ENCODE assay signal across 11 cellular contexts in the genomic region with DNA sequence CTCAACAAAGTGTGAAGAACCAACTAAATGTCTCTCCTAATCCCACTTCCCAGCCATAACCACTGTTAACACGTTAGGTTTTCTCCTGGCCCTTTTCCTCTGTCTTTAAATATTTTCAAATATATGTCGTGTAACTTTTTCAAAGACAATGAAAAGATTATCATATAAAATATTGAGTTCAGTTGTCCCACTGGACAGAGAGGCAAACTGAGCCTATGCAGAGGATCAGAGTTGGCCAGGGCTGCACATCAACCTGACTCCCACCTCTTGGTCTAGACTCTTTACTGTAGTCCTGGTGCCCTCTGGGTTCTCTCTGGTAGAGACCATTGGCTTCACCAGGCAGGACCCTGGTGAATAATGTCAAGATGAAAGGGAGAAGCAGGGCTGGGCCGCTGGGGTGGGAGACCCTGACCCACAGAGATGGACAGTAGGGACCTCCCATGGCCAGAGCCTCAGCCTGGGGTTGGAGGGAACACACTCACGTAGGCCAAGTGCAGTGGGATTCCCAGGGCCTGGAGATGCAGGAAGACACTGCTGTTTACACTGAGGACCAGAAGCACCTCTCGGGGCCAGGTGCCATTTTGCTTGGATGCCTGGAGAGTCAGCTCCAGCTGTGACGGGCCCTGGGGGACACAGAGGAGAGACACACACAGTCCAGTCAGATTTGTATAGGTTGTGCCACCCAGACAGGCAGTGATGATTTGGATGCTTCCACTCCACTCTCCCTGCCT. TPM values are rescaled to one million over a fixed set of nuclear protein-coding genes. Genes with fewer than 3 reads are reported as not detected.
A peak's percentile ranks its signal among the peaks of the same experiment; 100 is the strongest.
DNase-seq lines count a peak whose midpoint lies in the region; ATAC-seq, FAIRE-seq and TF ChIP-seq lines count a peak whose summit lies in the region.
"Had no signal": no experiment of that assay in that cellular context is flagged by ENCODE, and none has a peak within 500 bp of the region (broad histone marks: within the 10 kb centered on the region; RNA-seq: fewer than 3 reads in every experiment).

No MANE protein-coding gene starts in this region.

- no peak for ATAC-seq in activated T-cell treated with anti-CD3 and anti-CD28 coated beads, Interleukin-2, amount 50 U/mL, for 72 hours (replicated peaks in 1 of 2)
- no peak for ATAC-seq in natural killer cell
- no peak for ATAC-seq in pancreas

- H3K27me3 Mint-ChIP-seq in activated T-cell treated with anti-CD3 and anti-CD28 coated beads, Interleukin-2, amount 50 U/mL, for 72 hours (ENCODE audit: low read depth), result no peaks in the 10 kb centered on the region
- H3K27me3 Mint-ChIP-seq in endodermal cell (ENCODE audit: insufficient read depth) (peaks cover 16% of the 10 kb centered on the region), natural killer cell (ENCODE audit: low read depth in 2 of 2) (no peaks in the 10 kb centered on the region)

- no peak for DNase-seq in activated T-cell treated with anti-CD3 and anti-CD28 coated beads, Interleukin-2, amount 50 U/mL, for 72 hours
- DNase-seq in activated T-cell treated with anti-CD3 and anti-CD28 coated beads for 4 hours (no peak), endodermal cell (peak; percentile 47), natural killer cell (no peak), thyroid gland (no peak), NCI-H2196 treated with DMSO at 0.1 percent for 48 hours (lab: John Stamatoyannopoulos, UW; ENCODE audit: unreplicated experiment) (no peak), H4 (ENCODE audit: low spot score) (no peak), pancreas (no peak)
- DNase-seq: NCI-H446 had no signal

- no peaks in the 10 kb centered on the region for H3K4me1 ChIP-seq in endodermal cell (ENCODE audit: control insufficient read depth, insufficient read depth, low read length)
- peaks cover 20 to 66% of the 10 kb centered on the region in 2 donors for H3K4me1 ChIP-seq in thyroid gland
- H3K4me1 ChIP-seq in pancreas, result peaks cover 0 to 5% (median 3%) of the 10 kb centered on the region in 3 donors

- peaks cover 21% of the 10 kb centered on the region for H3K4me1 Mint-ChIP-seq in activated T-cell treated with anti-CD3 and anti-CD28 coated beads, Interleukin-2, amount 50 U/mL, for 72 hours (ENCODE audit: low read depth)
- H3K4me1 Mint-ChIP-seq in endodermal cell (peaks cover 15% of the 10 kb centered on the region), natural killer cell (peaks cover 5 to 7% of the 10 kb centered on the region in 2 donors)

- H3K27ac ChIP-seq in endodermal cell (ENCODE audit: low read depth, low read length) (no peak overlapping the region), thyroid gland (peak overlapping the region in 2 of 3 donors; percentile 33 to 51), pancreas (no peak overlapping the region)

- H3K9ac ChIP-seq in endodermal cell (ENCODE audit: extremely low read depth, low read length, poor library complexity, severe bottlenecking), result no peak overlapping the region

- H3K27me3 ChIP-seq in endodermal cell (ENCODE audit: control insufficient read depth, insufficient read depth, low read length, poor library complexity, severe bottlenecking), result no peaks in the 10 kb centered on the region
- H3K27me3 ChIP-seq in thyroid gland, result no peaks in the 10 kb centered on the region
- H3K27me3 ChIP-seq in pancreas, result no peaks in the 10 kb centered on the region

- H3K27ac Mint-ChIP-seq in activated T-cell treated with anti-CD3 and anti-CD28 coated beads, Interleukin-2, amount 50 U/mL, for 72 hours, result peak overlapping the region; percentile 6
- H3K27ac Mint-ChIP-seq in endodermal cell (no peak overlapping the region), natural killer cell (peak overlapping the region in 1 of 2 donors; percentile 66)

- intact Hi-C loops in natural killer cell (cut with micrococcal nuclease), result no loop called here
- intact Hi-C loops in thyroid gland (cut with DNase I), result no loop called here
- intact Hi-C loops in pancreas (cut with DNase I), result no loop called here

- WGBS in endodermal cell (ENCODE audit: insufficient coverage in 1 of 2, insufficient read length in 1 of 2), 2 experiments, result 80 to 91% methylated on average over 2 to 6 of the region's 6 CpGs
- 83 to 84% methylated on average over 6 of the region's 6 CpGs for WGBS in thyroid gland, 2 donors
- WGBS in pancreas, 2 donors, result 88% methylated on average over 6 of the region's 6 CpGs

- no peaks in the 10 kb centered on the region for H3K36me3 Mint-ChIP-seq in activated T-cell treated with anti-CD3 and anti-CD28 coated beads, Interleukin-2, amount 50 U/mL, for 72 hours (ENCODE audit: insufficient read depth in 2 of 2)
- H3K36me3 Mint-ChIP-seq in endodermal cell (ENCODE audit: low read depth) (no peaks in the 10 kb centered on the region), natural killer cell (no peaks in the 10 kb centered on the region)

- no peak overlapping the region for H3K4me3 ChIP-seq in endodermal cell (ENCODE audit: low read length)
- H3K4me3 ChIP-seq in thyroid gland (replicated peaks in 1 of 3), result no peak overlapping the region
- no peak overlapping the region for H3K4me3 ChIP-seq in pancreas

- H3K9me3 ChIP-seq in endodermal cell (ENCODE audit: control insufficient read depth, low read length) (no peaks in the 10 kb centered on the region), thyroid gland (no peaks in the 10 kb centered on the region), pancreas (no peaks in the 10 kb centered on the region)
- H3K9me3 ChIP-seq: A549 had no signal

- no peak for TF ChIP-seq CTCF in endodermal cell (conservative IDR thresholded peaks at IDR 0.05)
- no peak for TF ChIP-seq CTCF in natural killer cell (IDR thresholded peaks at IDR 0.05)
- TF ChIP-seq CTCF in thyroid gland (IDR thresholded peaks at IDR 0.05), result no peak
- TF ChIP-seq CTCF in pancreas (IDR thresholded peaks at IDR 0.05), result no peak

- FAIRE-seq in pancreas (lab: Jason Lieb, UNC), result no peak
- FAIRE-seq: A549 had no signal

- H3K9me3 Mint-ChIP-seq in activated T-cell treated with anti-CD3 and anti-CD28 coated beads, Interleukin-2, amount 50 U/mL, for 72 hours, result no peaks in the 10 kb centered on the region
- H3K9me3 Mint-ChIP-seq in endodermal cell, result no peaks in the 10 kb centered on the region
- no peaks in the 10 kb centered on the region for H3K9me3 Mint-ChIP-seq in natural killer cell

- H3K36me3 ChIP-seq in endodermal cell (ENCODE audit: control insufficient read depth, insufficient read depth, low read length), result no peaks in the 10 kb centered on the region
- peaks cover 7% of the 10 kb centered on the region in 2 donors for H3K36me3 ChIP-seq in thyroid gland
- H3K36me3 ChIP-seq in pancreas, result no peaks in the 10 kb centered on the region

- no peak overlapping the region for H3K4me3 Mint-ChIP-seq in activated T-cell treated with anti-CD3 and anti-CD28 coated beads, Interleukin-2, amount 50 U/mL, for 72 hours
- peak overlapping the region; percentile 49 for H3K4me3 Mint-ChIP-seq in endodermal cell
- peak overlapping the region; percentile 75 for H3K4me3 Mint-ChIP-seq in natural killer cell

- no peak for TF ChIP-seq POLR2A in thyroid gland (IDR thresholded peaks at IDR 0.05)

RNA-seq across cellular contexts. Expression of a gene that starts 25.1 kb away (rescaled TPM):
- total RNA-seq in activated T-cell treated with anti-CD3 and anti-CD28 coated beads, Interleukin-2, amount 50 U/mL, for 72 hours, result 10 to 100 TPM; 11.1 to 14.4 TPM
- total RNA-seq in endodermal cell (1 to 10 TPM; 2.2 to 2.4 TPM), natural killer cell (10 to 100 TPM in 2 of 3 donors, 1 to 10 TPM in 1; 8.5 to 13.6 (median 12.3) TPM), thyroid gland (100 to 1,000 TPM in 1 of 4 donors, 10 to 100 TPM in 3; 45.6 to 115 (median 51.1) TPM), pancreas (10 to 100 TPM in 5 of 6 donors, 1 to 10 TPM in 1; 9.7 to 42.4 (median 13.6) TPM)
- 1.2 TPM for polyA plus RNA-seq in endodermal cell (2013, experiment 1 of 2)
- 0.95 TPM for polyA plus RNA-seq in endodermal cell (2013, experiment 2 of 2)
- total RNA-seq in H4 (2014; rRNA removed; shearing (Covaris generic)), result 1.8 and 3.0 TPM in 2 replicates
- polyA plus RNA-seq in pancreas, result 10 to 100 TPM; 25.8 to 32.9 TPM

RNA-seq across cellular contexts. Expression of a gene that starts 26.7 kb away (rescaled TPM):
- 10 to 100 TPM; 53.4 to 57.6 TPM for total RNA-seq in activated T-cell treated with anti-CD3 and anti-CD28 coated beads, Interleukin-2, amount 50 U/mL, for 72 hours
- total RNA-seq in endodermal cell (10 to 100 TPM; 75.2 to 76.4 TPM), natural killer cell (100 to 1,000 TPM in 2 of 3 donors, 10 to 100 TPM in 1; 99.1 to 108 (median 107) TPM), thyroid gland (10 to 100 TPM; 58.5 to 78.0 (median 62.1) TPM), pancreas (10 to 100 TPM; 27.0 to 41.3 (median 34.3) TPM)
- 46.4 TPM for polyA plus RNA-seq in endodermal cell (2013, experiment 1 of 2)
- polyA plus RNA-seq in endodermal cell (2013, experiment 2 of 2), result 42.8 TPM
- total RNA-seq in H4 (2014; rRNA removed; shearing (Covaris generic)), result 32.8 and 49.8 TPM in 2 replicates
- polyA plus RNA-seq in pancreas, result 10 to 100 TPM; 57.1 to 85.3 TPM

RNA-seq across cellular contexts. Expression of a gene that starts 43.5 kb away (rescaled TPM):
- 100 to 1,000 TPM in 1 of 2 donors, 10 to 100 TPM in 1; 99.4 to 105 TPM for total RNA-seq in activated T-cell treated with anti-CD3 and anti-CD28 coated beads, Interleukin-2, amount 50 U/mL, for 72 hours
- total RNA-seq in endodermal cell, result 100 to 1,000 TPM in 1 of 2 donors, 10 to 100 TPM in 1; 97.1 to 101 TPM
- polyA plus RNA-seq in endodermal cell (2013, experiment 1 of 2), result 58.2 TPM
- polyA plus RNA-seq in endodermal cell (2013, experiment 2 of 2), result 58.0 TPM
- 100 to 1,000 TPM; 181 to 207 (median 188) TPM for total RNA-seq in natural killer cell
- 10 to 100 TPM; 47.5 to 85.2 (median 78.3) TPM for total RNA-seq in thyroid gland
- total RNA-seq in H4 (2014; rRNA removed; shearing (Covaris generic)), result 22.8 and 24.8 TPM in 2 replicates
- total RNA-seq in pancreas, result 10 to 100 TPM; 33.9 to 58.2 (median 43.9) TPM
- 100 to 1,000 TPM in 1 of 2 donors, 10 to 100 TPM in 1; 73.7 to 119 TPM for polyA plus RNA-seq in pancreas

RNA-seq across cellular contexts. Expression of a gene that starts 48.1 kb away (rescaled TPM):
- total RNA-seq in activated T-cell treated with anti-CD3 and anti-CD28 coated beads, Interleukin-2, amount 50 U/mL, for 72 hours, result 10 to 100 TPM; 37.7 to 41.9 TPM
- total RNA-seq in endodermal cell (10 to 100 TPM; 19.0 to 22.8 TPM), natural killer cell (10 to 100 TPM; 47.3 to 76.3 (median 54.2) TPM), thyroid gland (10 to 100 TPM; 56.3 to 98.9 (median 86.3) TPM), pancreas (10 to 100 TPM in 4 of 6 donors, 1 to 10 TPM in 2; 8.9 to 18.3 (median 15.2) TPM)
- 58.2 TPM for polyA plus RNA-seq in endodermal cell (2013, experiment 1 of 2)
- 50.8 TPM for polyA plus RNA-seq in endodermal cell (2013, experiment 2 of 2)
- total RNA-seq in H4 (2014; rRNA removed; shearing (Covaris generic)), result 25.3 and 45.7 TPM in 2 replicates
- polyA plus RNA-seq in pancreas, result 10 to 100 TPM; 49.5 to 81.7 TPM

RNA-seq across cellular contexts. Expression of a gene that starts 50.9 kb away (rescaled TPM):
- total RNA-seq in activated T-cell treated with anti-CD3 and anti-CD28 coated beads, Interleukin-2, amount 50 U/mL, for 72 hours, result 10 to 100 TPM; 59.5 to 65.8 TPM
- total RNA-seq in endodermal cell (1 to 10 TPM in 1 of 2 donors, under 1 TPM in 1; 0.77 to 1.4 TPM), natural killer cell (10 to 100 TPM; 42.8 to 86.8 (median 56.6) TPM), thyroid gland (10 to 100 TPM; 10.0 to 24.9 (median 18.2) TPM), pancreas (1 to 10 TPM; 1.4 to 4.8 (median 1.8) TPM)
- polyA plus RNA-seq in endodermal cell (2013, experiment 1 of 2), result 5.3 TPM
- polyA plus RNA-seq in endodermal cell (2013, experiment 2 of 2), result 5.3 TPM
- 0.12 and 0.23 TPM in 2 replicates for total RNA-seq in H4 (2014; rRNA removed; shearing (Covaris generic))
- polyA plus RNA-seq in pancreas, result 1 to 10 TPM; 6.9 to 7.1 TPM
- total RNA-seq: HT-29 had no signal

Comparison
In these comparisons a context has a peak if more than half of its experiments do, and no peak if none do; other contexts are left out.
1. H3K4me3 Mint-ChIP-seq: peak in endodermal cell (single experiment) and natural killer cell (single experiment); none in activated T-cell treated with anti-CD3 and anti-CD28 coated beads, Interleukin-2, amount 50 U/mL, for 72 hours (0 of 2).
2. H3K27ac ChIP-seq: peak in thyroid gland (2 of 3); none in endodermal cell (single experiment) and pancreas (0 of 4).